12 cellular contexts compared by ENCODE assay signal in the genomic region with DNA sequence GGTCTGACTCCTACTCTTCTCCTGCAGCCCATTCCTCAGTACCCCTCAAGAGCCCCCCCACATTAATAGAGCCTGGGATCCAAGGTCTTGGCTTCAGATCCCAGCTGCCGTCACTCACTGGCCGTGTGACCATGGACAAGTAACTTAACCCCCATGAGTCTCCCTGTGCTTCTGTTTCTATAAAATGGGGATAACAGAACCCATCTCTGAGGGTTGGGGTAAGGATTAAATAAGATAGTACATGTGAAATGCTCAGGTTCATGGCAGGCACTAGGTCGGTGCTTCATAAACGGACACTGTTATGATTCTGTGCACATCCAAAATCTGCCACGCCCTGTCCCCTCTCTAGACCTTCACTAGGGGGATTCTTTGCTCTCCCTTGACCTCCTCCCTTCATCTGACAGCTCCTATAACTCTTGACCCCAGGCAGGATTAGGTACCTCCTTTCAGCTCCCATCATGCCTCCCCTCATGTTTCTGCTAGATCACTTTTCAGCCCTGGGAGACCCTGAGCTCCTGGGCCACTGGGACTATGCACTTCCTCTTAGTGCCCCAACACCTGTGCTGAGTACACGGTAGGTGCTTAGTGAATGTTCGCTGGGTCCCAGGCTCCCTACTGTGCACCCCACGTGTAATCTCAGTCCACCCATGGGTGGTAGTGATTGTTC. TPM values are rescaled to one million over a fixed set of nuclear protein-coding genes. Genes with fewer than 3 reads are reported as not detected.
DNase-seq lines count a peak whose midpoint lies in the region; ATAC-seq, FAIRE-seq and TF ChIP-seq lines count a peak whose summit lies in the region.
"Had no signal": no experiment of that assay in that cellular context is flagged by ENCODE, and none has a peak within 500 bp of the region (broad histone marks: within the 10 kb centered on the region; RNA-seq: fewer than 3 reads in every experiment).

No MANE protein-coding gene starts in this region.

- H3K4me1 ChIP-seq in esophagus muscularis mucosa (peaks cover 12 to 32% (median 25%) of the 10 kb centered on the region in 4 donors), small intestine (ENCODE audit: control insufficient read depth in 2 of 2, insufficient read depth in 1 of 2, low read depth in 1 of 2, low read length in 1 of 2) (no peaks in the 10 kb centered on the region)

- H3K4me3 ChIP-seq in esophagus muscularis mucosa (no peak overlapping the region), small intestine (ENCODE audit: low read depth in 1 of 2, low read length in 2 of 2) (no peak overlapping the region)

- peaks cover 29% of the 10 kb centered on the region for H3K4me1 Mint-ChIP-seq in CD4-positive, alpha-beta T cell (ENCODE audit: low read depth)
- peaks cover 6 to 15% (median 13%) of the 10 kb centered on the region in 3 donors for H3K4me1 Mint-ChIP-seq in IgD-negative memory B cell

- no peak for TF ChIP-seq CTCF in CD4-positive, alpha-beta T cell (IDR thresholded peaks at IDR 0.05)
- no peak for TF ChIP-seq CTCF in esophagus muscularis mucosa (IDR thresholded peaks at IDR 0.05)

- DNase-seq in CD4-positive, alpha-beta T cell, result no peak
- no peak for DNase-seq in esophagus muscularis mucosa (ENCODE audit: extremely low spot score)
- DNase-seq in retina, result peak; percentile 18
- no peak for DNase-seq in SKM-1 (lab: John Stamatoyannopoulos, UW; ENCODE audit: unreplicated experiment)
- DNase-seq in small intestine, result no peak
- DNase-seq: activated CD4-positive, CD25-positive, alpha-beta regulatory T cell treated with anti-CD3 and anti-CD28 coated beads, Interleukin-2, amount 50 U/mL, for 72 hours; AML-193; effector memory CD4-positive, alpha-beta T cell had no signal

- TF ChIP-seq EP300 in esophagus muscularis mucosa (IDR thresholded peaks at IDR 0.05), result no peak

- no peaks in the 10 kb centered on the region for H3K36me3 Mint-ChIP-seq in CD4-positive, alpha-beta T cell (ENCODE audit: low read depth)
- no peaks in the 10 kb centered on the region for H3K36me3 Mint-ChIP-seq in IgD-negative memory B cell

- no peak overlapping the region for H3K27ac ChIP-seq in CD4-positive, alpha-beta T cell (ENCODE audit: low read depth, low read length)
- peak overlapping the region; percentile 87 to 94 (median 93) for H3K27ac ChIP-seq in esophagus muscularis mucosa (replicated peaks in 1 of 4)
- no peak overlapping the region for H3K27ac ChIP-seq in small intestine (ENCODE audit: low read depth in 1 of 2, low read length in 1 of 2)

- no peaks in the 10 kb centered on the region for H3K9me3 ChIP-seq in CD4-positive, alpha-beta T cell (ENCODE audit: control insufficient read depth, low read length)
- H3K9me3 ChIP-seq in esophagus muscularis mucosa (no peaks in the 10 kb centered on the region), small intestine (ENCODE audit: control insufficient read depth, low read depth) (no peaks in the 10 kb centered on the region)

- H3K9me3 Mint-ChIP-seq in CD4-positive, alpha-beta T cell, result no peaks in the 10 kb centered on the region
- no peaks in the 10 kb centered on the region for H3K9me3 Mint-ChIP-seq in IgD-negative memory B cell

- H3K27me3 Mint-ChIP-seq in CD4-positive, alpha-beta T cell, result no peaks in the 10 kb centered on the region
- peaks cover 4% of the 10 kb centered on the region for H3K27me3 Mint-ChIP-seq in IgD-negative memory B cell

- WGBS in esophagus muscularis mucosa, result 68% methylated on average over 7 of the region's 8 CpGs
- 60 to 66% (median 62%) methylated on average over 8 of the region's 8 CpGs for WGBS in small intestine, 3 donors

- no peak for FAIRE-seq in small intestine (lab: Jason Lieb, UNC)

- H3K27me3 ChIP-seq in CD4-positive, alpha-beta T cell (ENCODE audit: control insufficient read depth, insufficient read depth, low read length), result no peaks in the 10 kb centered on the region
- H3K27me3 ChIP-seq in esophagus muscularis mucosa (no peaks in the 10 kb centered on the region), small intestine (ENCODE audit: control insufficient read depth in 2 of 2, insufficient read depth in 2 of 2, low read length in 2 of 2) (no peaks in the 10 kb centered on the region)

- H3K4me3 Mint-ChIP-seq in CD4-positive, alpha-beta T cell, result peak overlapping the region; percentile 83
- peak overlapping the region; percentile 47 to 87 (median 72) for H3K4me3 Mint-ChIP-seq in IgD-negative memory B cell

- ATAC-seq in CD4-positive, alpha-beta T cell (ENCODE audit: poor library complexity), result no peak
- ATAC-seq in GM21717 (IDR thresholded peaks at IDR 0.05; ENCODE audit: unreplicated experiment) (no peak), HG02642 (IDR thresholded peaks at IDR 0.05; ENCODE audit: poor library complexity, unreplicated experiment) (no peak)

- POLR2A ChIA-PET in CD4-positive, alpha-beta T cell (lab: Charles Lee), result interaction anchor here (2.1 to 2.3 kb wide), 2 partner anchors 12 to 43 kb away, joined by 18 to 26 read pairs; partner anchors contain the start of gene RPL32

- H3K36me3 ChIP-seq in esophagus muscularis mucosa (peaks cover 0 to 7% (median 0%) of the 10 kb centered on the region in 4 donors), small intestine (ENCODE audit: control insufficient read depth in 2 of 2, insufficient read depth in 2 of 2, low read length in 2 of 2) (no peaks in the 10 kb centered on the region)

- intact Hi-C loops in CD4-positive, alpha-beta T cell (cut with DNase I, micrococcal nuclease), result loop anchor here in 1 of 2 experiments (2.0 kb wide), 1 partner anchor 13 kb away; no protein-coding TSS in a partner anchor
- intact Hi-C loops in esophagus muscularis mucosa (cut with DNase I), result loop anchor here (5.0 kb wide), 1 partner anchor 39 kb away; no protein-coding TSS in a partner anchor

- CTCF ChIA-PET in CD4-positive, alpha-beta T cell (lab: Charles Lee), result interaction anchor here (2.7 kb wide), 1 partner anchor 12 kb away, joined by 16 read pairs; no protein-coding TSS in a partner anchor

- TF ChIP-seq POLR2A in esophagus muscularis mucosa (IDR thresholded peaks at IDR 0.05; ENCODE audit: low read depth), result no peak

- peak overlapping the region; percentile 23 for H3K27ac Mint-ChIP-seq in CD4-positive, alpha-beta T cell
- no peak overlapping the region for H3K27ac Mint-ChIP-seq in IgD-negative memory B cell

RNA-seq across cellular contexts. Expression of gene CAND2, which starts 1.5 kb away (rescaled TPM):
- total RNA-seq in CD4-positive, alpha-beta T cell, result 1 to 10 TPM; 3.5 to 6.0 TPM
- polyA plus RNA-seq in IgD-negative memory B cell, result 0.35 TPM
- 10 to 100 TPM; 10.8 to 26.8 (median 19.6) TPM for total RNA-seq in esophagus muscularis mucosa
- polyA plus RNA-seq in small intestine, result 1 to 10 TPM in 1 of 3 donors, under 1 TPM in 1, not detected in 1; 0.27 to 1.5 TPM

RNA-seq across cellular contexts. Expression of gene TMEM40, which starts 39.0 kb away (rescaled TPM):
- not detected for total RNA-seq in CD4-positive, alpha-beta T cell
- polyA plus RNA-seq in IgD-negative memory B cell (0.65 TPM), small intestine (under 1 TPM in 1 of 3 donors, not detected in 2; 0.25 TPM)
- total RNA-seq in esophagus muscularis mucosa, result not detected
- polyA plus RNA-seq: neural cell had no signal

RNA-seq across cellular contexts. Expression of gene RPL32, which starts 43.3 kb away (rescaled TPM):
- 1,000 to 10,000 TPM; 4,308 to 4,667 TPM for total RNA-seq in CD4-positive, alpha-beta T cell
- 3,703 TPM for polyA plus RNA-seq in IgD-negative memory B cell
- total RNA-seq in esophagus muscularis mucosa, result 1,000 to 10,000 TPM in 2 of 4 donors, 100 to 1,000 TPM in 2; 784 to 1,554 (median 1,100) TPM
- 1,000 to 10,000 TPM; 1,296 to 2,718 (median 2,379) TPM for polyA plus RNA-seq in small intestine

Comparison
In these comparisons a context has a peak if more than half of its experiments do, and no peak if none do; other contexts are left out.
1. H3K27ac ChIP-seq: peak in esophagus muscularis mucosa (4 of 4); none in CD4-positive, alpha-beta T cell (single experiment) and small intestine (0 of 2).